9 cellular contexts compared by ENCODE assay signal in the genomic region with DNA sequence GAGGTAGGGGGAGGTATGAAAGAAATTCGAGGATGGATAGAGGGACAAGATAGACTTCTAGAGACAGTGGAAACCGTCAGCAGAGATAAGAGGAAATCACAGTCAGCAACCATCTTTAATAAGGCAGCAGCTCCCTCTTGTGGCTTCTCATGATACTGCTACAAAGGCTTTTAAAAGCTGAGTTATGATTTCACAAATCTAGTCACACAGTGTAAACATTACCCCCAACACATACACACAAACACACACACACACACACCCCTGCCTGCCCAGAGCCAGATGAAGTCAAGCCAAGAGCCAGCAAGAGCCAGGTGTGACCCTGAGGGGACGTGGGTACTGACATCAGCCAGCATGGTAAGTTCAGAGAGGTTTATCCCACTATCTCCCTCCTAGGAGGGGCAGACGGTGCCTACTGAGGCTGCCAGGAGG. TPM values are rescaled to one million over a fixed set of nuclear protein-coding genes. Genes with fewer than 3 reads are reported as not detected.
DNase-seq lines count a peak whose midpoint lies in the region; ATAC-seq, FAIRE-seq and TF ChIP-seq lines count a peak whose summit lies in the region.
"Had no signal": no experiment of that assay in that cellular context is flagged by ENCODE, and none has a peak within 500 bp of the region (broad histone marks: within the 10 kb centered on the region; RNA-seq: fewer than 3 reads in every experiment).

No MANE protein-coding gene starts in this region.

- no peak overlapping the region for H3K4me2 ChIP-seq in KMS-11

- peak overlapping the region; percentile 9; the same call in 1 of the 2 replicates for H2AFZ ChIP-seq in KMS-11 (ENCODE audit: low read depth)

- H4K20me1 ChIP-seq in KMS-11 (ENCODE audit: insufficient read depth), result no peaks in the 10 kb centered on the region

- H3K36me3 ChIP-seq in KMS-11 (ENCODE audit: insufficient read depth), result no peaks in the 10 kb centered on the region
- H3K36me3 ChIP-seq in psoas muscle (ENCODE audit: insufficient read depth in 1 of 2, low read depth in 1 of 2), result no peaks in the 10 kb centered on the region

- H3K27me3 ChIP-seq in KMS-11 (ENCODE audit: insufficient read depth, low read depth) (no peaks in the 10 kb centered on the region), psoas muscle (ENCODE audit: insufficient read depth in 3 of 3, low read length in 2 of 3) (no peaks in the 10 kb centered on the region)

- H3K79me2 ChIP-seq in KMS-11 (ENCODE audit: insufficient read depth, low read depth), result no peaks in the 10 kb centered on the region

- ATAC-seq in psoas muscle (peak; percentile 79 to 91 (median 86)), HG03565 (IDR thresholded peaks at IDR 0.05; ENCODE audit: unreplicated experiment) (no peak)

- FAIRE-seq in RCC 7860 (lab: Jason Lieb, UNC), result peak; percentile 46

- no peak overlapping the region for H3K27ac ChIP-seq in KMS-11
- H3K27ac ChIP-seq in psoas muscle, result no peak overlapping the region

- no peak overlapping the region for H3K4me3 ChIP-seq in KMS-11 (IDR thresholded peaks at IDR 0.05; ENCODE audit: insufficient read depth, low read depth, low read length)
- no peak overlapping the region for H3K4me3 ChIP-seq in psoas muscle

- TF ChIP-seq CTCF in KMS-11 (conservative IDR thresholded peaks at IDR 0.05; ENCODE audit: low read depth, low read length) (peak; percentile 84), psoas muscle (IDR thresholded peaks at IDR 0.05) (peak; percentile 82)

- no peaks in the 10 kb centered on the region for H3K9me3 ChIP-seq in psoas muscle

- WGBS in psoas muscle, 3 donors, result 9 to 12% (median 10%) methylated on average over 4 of the region's 4 CpGs

- no peak overlapping the region for H3K9ac ChIP-seq in KMS-11

- peak; percentile 81 for DNase-seq in DMS53 (lab: John Stamatoyannopoulos, UW)
- DNase-seq in RCC 7860 (ENCODE audit: low spot score), result peak; percentile 58
- DNase-seq in activated gamma-delta T cell treated with anti-CD3 and anti-CD28 coated beads, Interleukin-2, amount 50 U/mL, for 16 hours (ENCODE audit: low read depth), result peak; percentile 20
- DNase-seq in glomerular visceral epithelial cell (ENCODE audit: extremely low spot score), result peak; percentile 70
- no peak for DNase-seq in psoas muscle
- DNase-seq in cortex of kidney (lab: John Stamatoyannopoulos, UW), result no peak

- intact Hi-C loops in psoas muscle (cut with DNase I), result loop anchor here (1.0 to 2.0 kb wide), 2 partner anchors 60 to 61 kb away; no protein-coding TSS in a partner anchor

- peaks cover 4% of the 10 kb centered on the region for H3K4me1 ChIP-seq in KMS-11 (ENCODE audit: low read depth, poor library complexity, severe bottlenecking)
- H3K4me1 ChIP-seq in psoas muscle, result peaks cover 3% of the 10 kb centered on the region

RNA-seq across cellular contexts. Expression of a gene that starts 16.4 kb away (rescaled TPM):
- total RNA-seq in psoas muscle, result 1 to 10 TPM in 1 of 4 donors, under 1 TPM in 1, not detected in 2; 0.86 to 4.8 TPM
- polyA plus RNA-seq in psoas muscle, result under 1 TPM; 0.08 to 0.14 (median 0.11) TPM
- total RNA-seq: activated CD8-positive, alpha-beta memory T cell treated with anti-CD3 and anti-CD28 coated beads for 36 hours had no signal

RNA-seq across cellular contexts. Expression of a gene that starts 18.9 kb away (rescaled TPM):
- under 1 TPM in 1 of 4 donors, not detected in 3; 0.78 TPM for total RNA-seq in psoas muscle
- polyA plus RNA-seq in psoas muscle, result under 1 TPM in 2 of 3 donors, not detected in 1; 0.03 to 0.06 TPM
- total RNA-seq: activated CD8-positive, alpha-beta memory T cell treated with anti-CD3 and anti-CD28 coated beads for 36 hours had no signal

RNA-seq across cellular contexts. Expression of a gene that starts 44.8 kb away (rescaled TPM):
- total RNA-seq in psoas muscle, result 1 to 10 TPM; 4.1 to 6.8 (median 5.8) TPM
- 1 to 10 TPM; 2.6 to 7.8 (median 2.7) TPM for polyA plus RNA-seq in psoas muscle

Comparison
In these comparisons a context has a peak if more than half of its experiments do, and no peak if none do; other contexts are left out.
1. DNase-seq: peak in DMS53 (single experiment), RCC 7860 (single experiment), activated gamma-delta T cell treated with anti-CD3 and anti-CD28 coated beads, Interleukin-2, amount 50 U/mL, for 16 hours (single experiment) and glomerular visceral epithelial cell (single experiment); none in psoas muscle (0 of 2) and cortex of kidney (single experiment).